In the genomic region with DNA sequence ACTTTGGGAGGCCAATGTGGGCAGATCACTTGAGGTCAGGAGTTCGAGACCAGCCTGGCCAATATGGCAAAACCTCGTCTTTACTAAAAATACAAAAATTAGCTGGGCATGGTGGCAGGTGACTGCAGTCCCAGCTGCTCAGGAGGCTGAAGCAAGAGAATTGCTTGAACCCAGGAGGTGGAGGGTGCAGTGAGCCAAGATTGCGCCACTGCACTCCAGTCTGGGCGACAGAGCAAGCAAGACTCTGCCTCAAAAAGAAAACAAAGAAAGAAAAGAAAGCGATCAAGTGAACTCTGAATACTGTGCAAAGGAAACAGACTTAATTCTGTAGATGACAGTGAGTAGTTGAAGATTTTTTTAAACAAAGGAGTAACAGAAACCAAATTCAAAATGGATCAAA, we compare ENCODE assay signal across 9 cellular contexts. TPM values are rescaled to one million over a fixed set of nuclear protein-coding genes. Genes with fewer than 3 reads are reported as not detected.
A peak's percentile ranks its signal among the peaks of the same experiment; 100 is the strongest.
DNase-seq lines count a peak whose midpoint lies in the region; ATAC-seq, FAIRE-seq and TF ChIP-seq lines count a peak whose summit lies in the region.
"Not testable (repeated sequence)": the region's sequence is repeated elsewhere in the genome, so short reads cannot be mapped to it uniquely, and the experiment has no call there.
"Had no signal": no experiment of that assay in that cellular context is flagged by ENCODE, and none has a peak within 500 bp of the region (broad histone marks: within the 10 kb centered on the region; RNA-seq: fewer than 3 reads in every experiment).

No MANE protein-coding gene starts in this region.

- H2BK120ac ChIP-seq in IMR-90 (ENCODE audit: low read depth, low read length) (peak overlapping the region; percentile 57; the same call in 1 of the 2 replicates), trophoblast cell (ENCODE audit: insufficient read depth, low read length, poor library complexity) (peak overlapping the region; percentile 93)

- intact Hi-C loops in IMR-90 (cut with micrococcal nuclease), result loop anchor here (1.0 kb wide), 1 partner anchor 44 kb away; no protein-coding TSS in a partner anchor
- intact Hi-C loops in heart left ventricle (cut with DNase I), result loop anchor here in 3 of 10 donors (5.0 to 10.0 kb wide), 2 partner anchors 41 to 159 kb away; a partner anchor contains a TSS
- intact Hi-C loops in stomach (cut with DNase I; ENCODE audit: low total_unique reads), result loop anchor here (10.0 kb wide), 1 partner anchor 99 kb away; no protein-coding TSS in a partner anchor
- intact Hi-C loops in uterus (cut with DNase I; ENCODE audit: low total_unique reads), result not testable (repeated sequence)

- H3K4me1 Mint-ChIP-seq in astrocyte (ENCODE audit: low read depth, unreplicated experiment); endodermal cell: not testable (repeated sequence)

- H3K9me3 ChIP-seq in IMR-90 (ENCODE audit: control insufficient read depth, insufficient read depth, low read length); astrocyte (ENCODE audit: insufficient read depth, low read depth, low read length); heart left ventricle; mucosa of rectum (ENCODE audit: control insufficient read depth in 2 of 2, low read length in 2 of 2); trophoblast cell (ENCODE audit: insufficient read depth, low read depth, low read length); stomach; uterus: not testable (repeated sequence)
- peaks cover 11% of the 10 kb centered on the region for H3K9me3 ChIP-seq in endodermal cell (ENCODE audit: control insufficient read depth, low read length)

- H2BK12ac ChIP-seq in trophoblast cell (ENCODE audit: low read length), result peak overlapping the region; percentile 88

- H3K4ac ChIP-seq in IMR-90 (ENCODE audit: low read depth, low read length), result peak overlapping the region; percentile 52
- H3K4ac ChIP-seq in trophoblast cell (ENCODE audit: low read depth, low read length), result not testable (repeated sequence)

- 0 out of 2 replicates have a peak overlapping the region, but pooled peaks have one; percentile 16 for H2AK5ac ChIP-seq in IMR-90 (ENCODE audit: low read depth, low read length)
- not testable (repeated sequence) for H2AK5ac ChIP-seq in trophoblast cell (ENCODE audit: low read length)

- H4K20me1 ChIP-seq in IMR-90 (ENCODE audit: insufficient read depth, low read length); astrocyte (ENCODE audit: insufficient read depth, low read length): not testable (repeated sequence)

- not testable (repeated sequence) for H3K9ac ChIP-seq in IMR-90 (ENCODE audit: low read depth, low read length); endodermal cell (ENCODE audit: extremely low read depth, low read length, poor library complexity, severe bottlenecking); mucosa of rectum (ENCODE audit: low read depth in 1 of 2, low read length in 2 of 2); trophoblast cell (ENCODE audit: low read length)
- H3K9ac ChIP-seq in astrocyte (ENCODE audit: low read length), result peak overlapping the region; percentile 76

- peak overlapping the region; percentile 4 to 64; a peak in 2 of 4 replicates for H4K8ac ChIP-seq in IMR-90 (ENCODE audit: low read depth in 2 of 2, low read length in 2 of 2)
- peak overlapping the region; percentile 47 for H4K8ac ChIP-seq in trophoblast cell (ENCODE audit: low read depth, low read length)

- TF ChIP-seq EP300 in stomach (IDR thresholded peaks at IDR 0.05), result not testable (repeated sequence)

- H3K79me2 ChIP-seq in astrocyte (ENCODE audit: insufficient read depth, low read length); trophoblast cell (ENCODE audit: control insufficient read depth, insufficient read depth, low read length, poor library complexity): not testable (repeated sequence)

- POLR2A ChIA-PET in IMR-90 (lab: Charles Lee; ENCODE audit: unreplicated experiment), result not testable (repeated sequence)

- dilution Hi-C loops in IMR-90 (cut with HindIII; ENCODE audit: low sequenced_read_pairs, unreplicated experiment), result not testable (repeated sequence)

- H3K4me3 ChIP-seq in IMR-90 (ENCODE audit: insufficient read depth, low read depth, low read length) (peak overlapping the region; percentile 13; the same call in 1 of the 2 replicates), heart left ventricle (peak overlapping the region in 6 of 12 donors; percentile 5 to 37 (median 19)), uterus (peak overlapping the region in 1 of 2 donors; percentile 5)
- H3K4me3 ChIP-seq in astrocyte (ENCODE audit: insufficient read depth, low read depth, low read length); endodermal cell (ENCODE audit: low read length); mucosa of rectum (ENCODE audit: low read length in 2 of 2); trophoblast cell (ENCODE audit: low read depth, low read length); stomach: not testable (repeated sequence)

- H4K5ac ChIP-seq in IMR-90 (ENCODE audit: low read depth, low read length), result not testable (repeated sequence)

- WGBS in IMR-90 (ENCODE audit: extremely low coverage in 2 of 2, insufficient read length in 1 of 2), 2 experiments, result no CpG with 5 or more reads among the region's 5 CpGs
- 90 to 96% methylated on average over 4 to 5 of the region's 5 CpGs for WGBS in endodermal cell (ENCODE audit: insufficient coverage in 1 of 2, insufficient read length in 1 of 2), 2 experiments
- WGBS in heart left ventricle, 4 donors, result 71 to 78% (median 75%) methylated on average over 5 of the region's 5 CpGs
- WGBS in trophoblast cell (ENCODE audit: extremely low coverage, insufficient coverage, insufficient read length), result no CpG with 5 or more reads among the region's 5 CpGs
- 45 to 57% (median 52%) methylated on average over 5 of the region's 5 CpGs for WGBS in stomach, 5 donors

- not testable (repeated sequence) for FAIRE-seq in astrocyte (lab: Jason Lieb, UNC)

- H3K9me3 Mint-ChIP-seq in astrocyte (ENCODE audit: unreplicated experiment); endodermal cell: not testable (repeated sequence)

- not testable (repeated sequence) for H3K23ac ChIP-seq in IMR-90 (ENCODE audit: low read depth, low read length); trophoblast cell (ENCODE audit: low read length)

- not testable (repeated sequence) for H3K27me3 ChIP-seq in IMR-90 (ENCODE audit: control insufficient read depth, insufficient read depth, low read length); astrocyte (ENCODE audit: insufficient read depth, low read length); endodermal cell (ENCODE audit: control insufficient read depth, insufficient read depth, low read length, poor library complexity, severe bottlenecking); heart left ventricle; mucosa of rectum (ENCODE audit: control insufficient read depth in 2 of 2, insufficient read depth in 2 of 2, low read length in 2 of 2); trophoblast cell (ENCODE audit: insufficient read depth, low read length); stomach; uterus

- H3K27ac Mint-ChIP-seq in astrocyte (ENCODE audit: unreplicated experiment); endodermal cell: not testable (repeated sequence)

- H2BK20ac ChIP-seq in IMR-90 (ENCODE audit: low read depth, low read length), result not testable (repeated sequence)

- TF ChIP-seq CTCF in IMR-90 (conservative IDR thresholded peaks at IDR 0.05; ENCODE audit: low read depth, low read length); astrocyte (IDR thresholded peaks at IDR 0.05; ENCODE audit: insufficient read depth, low read depth, low read length); endodermal cell (conservative IDR thresholded peaks at IDR 0.05); heart left ventricle (IDR thresholded peaks at IDR 0.05); stomach (IDR thresholded peaks at IDR 0.05); uterus (IDR thresholded peaks at IDR 0.05): not testable (repeated sequence)

- H4K91ac ChIP-seq in IMR-90 (ENCODE audit: insufficient read depth, low read depth, low read length), result not testable (repeated sequence)
- H4K91ac ChIP-seq in trophoblast cell (ENCODE audit: low read depth, low read length), result peak overlapping the region; percentile 84

- not testable (repeated sequence) for H3K36me3 Mint-ChIP-seq in astrocyte (ENCODE audit: low read depth, unreplicated experiment); endodermal cell (ENCODE audit: low read depth)

- not testable (repeated sequence) for H4K12ac ChIP-seq in trophoblast cell (ENCODE audit: low read depth, low read length)

- H2AK9ac ChIP-seq in IMR-90 (replicated peaks; ENCODE audit: low read depth, low read length, poor library complexity), result not testable (repeated sequence)

- H3K27me3 Mint-ChIP-seq in astrocyte (ENCODE audit: low read depth, unreplicated experiment); endodermal cell (ENCODE audit: insufficient read depth): not testable (repeated sequence)

- peak overlapping the region; percentile 39; the same call in 1 of the 2 replicates for H3K27ac ChIP-seq in IMR-90 (ENCODE audit: insufficient read depth, low read length)
- H3K27ac ChIP-seq in astrocyte (ENCODE audit: low read depth, low read length), result peak overlapping the region; percentile 77
- H3K27ac ChIP-seq in endodermal cell (ENCODE audit: low read depth, low read length), result peak overlapping the region; percentile 3
- peak overlapping the region in 10 of 12 donors; percentile 12 to 86 (median 58) for H3K27ac ChIP-seq in heart left ventricle
- H3K27ac ChIP-seq in mucosa of rectum (ENCODE audit: low read depth in 2 of 2, low read length in 2 of 2), result peak overlapping the region; percentile 59 to 70
- H3K27ac ChIP-seq in trophoblast cell (ENCODE audit: low read depth, low read length), result peak overlapping the region; percentile 54
- peak overlapping the region in 4 of 5 donors; percentile 54 to 78 (median 57) for H3K27ac ChIP-seq in stomach
- peak overlapping the region; percentile 78 to 85 for H3K27ac ChIP-seq in uterus

- H3K79me1 ChIP-seq in IMR-90 (ENCODE audit: low read depth in 1 of 2, low read length in 2 of 2), result not testable (repeated sequence)
- H3K79me1 ChIP-seq in trophoblast cell (ENCODE audit: low read length), result peaks cover 15% of the 10 kb centered on the region

- DNase-seq in IMR-90; astrocyte (ENCODE audit: low read depth); endodermal cell; heart left ventricle; trophoblast cell; stomach: not testable (repeated sequence)
- peak in 1 of 2 donors; percentile 46 for DNase-seq in uterus

- CTCF ChIA-PET in IMR-90 (lab: Yijun Ruan, JAX), result interaction anchor here (1.1 to 1.6 kb wide), 3 partner anchors 22 to 163 kb away, joined by 4 to 6 read pairs (median 5); no protein-coding TSS in a partner anchor

- not testable (repeated sequence) for BruUV-seq in IMR-90 (replicated peaks; lab: Mats Ljungman, UMichigan)

- 0 out of 3 replicates have a peak overlapping the region, but pooled peaks have one; percentile 70 for H2BK15ac ChIP-seq in IMR-90 (ENCODE audit: low read depth, low read length)

- not testable (repeated sequence) for H3K36me3 ChIP-seq in IMR-90 (ENCODE audit: control insufficient read depth, insufficient read depth, low read length); astrocyte (ENCODE audit: insufficient read depth, low read length); endodermal cell (ENCODE audit: control insufficient read depth, insufficient read depth, low read length); heart left ventricle; mucosa of rectum (ENCODE audit: control insufficient read depth in 2 of 2, insufficient read depth in 2 of 2, low read length in 2 of 2); trophoblast cell (ENCODE audit: control insufficient read depth in 1 of 2, insufficient read depth in 2 of 2, low read length in 2 of 2); stomach; uterus

- TF ChIP-seq RAD21 in IMR-90 (IDR thresholded peaks at IDR 0.05; ENCODE audit: low read length), result not testable (repeated sequence)

- peak overlapping the region; percentile 75 for H3K4me2 ChIP-seq in IMR-90 (ENCODE audit: low read depth, low read length)
- peak overlapping the region; percentile 78 for H3K4me2 ChIP-seq in astrocyte (ENCODE audit: low read length)
- not testable (repeated sequence) for H3K4me2 ChIP-seq in trophoblast cell (ENCODE audit: low read length)

- not testable (repeated sequence) for H3K56ac ChIP-seq in IMR-90 (ENCODE audit: extremely low read depth, insufficient read depth, low read length)

- not testable (repeated sequence) for H3K4me3 Mint-ChIP-seq in astrocyte (ENCODE audit: unreplicated experiment); endodermal cell

- ATAC-seq in IMR-90 (ENCODE audit: low read depth) (peak; percentile 16), heart left ventricle (peak in 2 of 4 donors; percentile 23 to 35)

- H3K4me1 ChIP-seq in IMR-90 (ENCODE audit: control insufficient read depth, insufficient read depth, low read length); endodermal cell (ENCODE audit: control insufficient read depth, insufficient read depth, low read length); mucosa of rectum (ENCODE audit: control insufficient read depth in 2 of 2, insufficient read depth in 2 of 2, low read length in 2 of 2); uterus: not testable (repeated sequence)
- H3K4me1 ChIP-seq in astrocyte (ENCODE audit: insufficient read depth, low read length), result peaks cover 24% of the 10 kb centered on the region
- H3K4me1 ChIP-seq in heart left ventricle, result peaks cover 0 to 46% (median 14%) of the 10 kb centered on the region in 12 donors
- H3K4me1 ChIP-seq in trophoblast cell (ENCODE audit: control insufficient read depth in 1 of 2, insufficient read depth in 2 of 2, low read length in 2 of 2), result peaks cover 7 to 12% of the 10 kb centered on the region in 2 experiments
- H3K4me1 ChIP-seq in stomach, result peaks cover 0 to 11% (median 7%) of the 10 kb centered on the region in 4 donors

- peak overlapping the region; percentile 59; the same call in 1 of the 2 replicates for H3K18ac ChIP-seq in IMR-90 (ENCODE audit: low read depth, low read length)
- not testable (repeated sequence) for H3K18ac ChIP-seq in trophoblast cell (ENCODE audit: low read length)

- H2AFZ ChIP-seq in IMR-90 (replicated peaks; ENCODE audit: low read length, poor library complexity); trophoblast cell (ENCODE audit: insufficient read depth, low read length, poor library complexity): not testable (repeated sequence)
- peak overlapping the region; percentile 62 for H2AFZ ChIP-seq in astrocyte (ENCODE audit: low read depth, low read length)

- H3K14ac ChIP-seq in IMR-90 (replicated peaks; ENCODE audit: low read depth, low read length), result not testable (repeated sequence)
- H3K14ac ChIP-seq in trophoblast cell (ENCODE audit: low read length), result peak overlapping the region; percentile 25

- in situ Hi-C loops in IMR-90 (cut with MboI; ENCODE audit: low sequenced_read_pairs), result not testable (repeated sequence)

- peak overlapping the region; percentile 62 for H2BK5ac ChIP-seq in IMR-90 (ENCODE audit: low read depth, low read length, poor library complexity, severe bottlenecking)
- peak overlapping the region; percentile 75 for H2BK5ac ChIP-seq in trophoblast cell (ENCODE audit: low read depth, low read length, poor library complexity)

- H3K9me1 ChIP-seq in IMR-90 (ENCODE audit: insufficient read depth, low read length), result not testable (repeated sequence)

- TF ChIP-seq POLR2A in IMR-90 (IDR thresholded peaks at IDR 0.05; ENCODE audit: low read depth, low read length); heart left ventricle (IDR thresholded peaks at IDR 0.05); stomach (IDR thresholded peaks at IDR 0.05); uterus (IDR thresholded peaks at IDR 0.05): not testable (repeated sequence)

RNA-seq across cellular contexts. Expression of a gene that starts 43.9 kb away (rescaled TPM):
- 46.1 and 50.2 TPM in 2 replicates for total RNA-seq in IMR-90 (2012; rRNA removed)
- polyA plus RNA-seq in IMR-90 (2012; rRNA removed), result 60.9 and 66.4 TPM in 2 replicates
- polyA plus RNA-seq in IMR-90 (2012; cell fraction: cytosol; rRNA removed), result 31.1 and 32.6 TPM in 2 replicates
- polyA plus RNA-seq in IMR-90 (2012; cell fraction: nucleus; rRNA removed; ENCODE audit: low replicate concordance), result 34.6 and 103 TPM in 2 replicates
- total RNA-seq in astrocyte, result 197 and 198 TPM in 2 replicates
- total RNA-seq in endodermal cell, result 10 to 100 TPM; 76.3 to 98.6 TPM
- 208 TPM for polyA plus RNA-seq in endodermal cell (2013, experiment 1 of 2)
- polyA plus RNA-seq in endodermal cell (2013, experiment 2 of 2), result 208 TPM
- total RNA-seq in heart left ventricle, result 10 to 100 TPM; 13.7 to 54.7 (median 25.0) TPM
- 10 to 100 TPM in 1 of 2 donors, 1 to 10 TPM in 1; 7.9 to 20.6 TPM for polyA plus RNA-seq in heart left ventricle
- 126 and 133 TPM in 2 replicates for polyA plus RNA-seq in trophoblast cell (2013)
- 100 to 1,000 TPM in 1 of 5 donors, 10 to 100 TPM in 4; 23.5 to 144 (median 67.0) TPM for total RNA-seq in stomach
- 10 to 100 TPM; 15.0 to 26.3 (median 24.3) TPM for polyA plus RNA-seq in stomach
- 100 to 1,000 TPM; 121 to 213 (median 168) TPM for total RNA-seq in uterus
- polyA plus RNA-seq: CD14-positive monocyte had no signal

Comparison
In these comparisons a context has a peak if more than half of its experiments do, and no peak if none do; other contexts are left out.
1. H3K27ac ChIP-seq: peak in every context shown above with its lines; median percentile 82 in uterus; 77 in astrocyte; 64 in mucosa of rectum; 58 in heart left ventricle; 57 in stomach; 54 in trophoblast cell; 39 in IMR-90; 3 in endodermal cell.